19 cellular contexts compared by ENCODE assay signal in the genomic region with DNA sequence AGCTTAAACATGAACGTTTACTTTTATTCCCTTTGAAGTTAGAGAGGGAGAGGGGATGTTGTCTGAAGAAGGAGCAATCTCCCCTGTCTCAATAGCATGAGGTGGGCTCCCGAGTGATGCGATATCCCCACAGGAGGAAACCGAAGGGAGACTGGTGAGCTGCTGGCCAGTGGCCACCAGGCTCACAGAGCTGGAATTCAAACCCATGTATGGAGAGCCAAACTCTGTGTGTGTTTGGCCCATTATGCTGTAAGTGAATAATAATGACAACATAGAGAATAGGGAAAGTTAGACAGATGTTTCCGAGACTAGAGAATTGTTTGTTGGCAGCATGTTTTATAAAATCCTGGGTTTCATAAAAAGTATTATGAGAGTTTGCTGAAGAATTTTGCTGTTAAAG.
"Had no signal": no experiment of that assay in that cellular context is flagged by ENCODE, and none has a peak within 500 bp of the region (broad histone marks: within the 10 kb centered on the region; RNA-seq: fewer than 3 reads in every experiment).

No MANE protein-coding gene starts in this region.

- H3K36me3 ChIP-seq: left lung, thyroid gland had no signal

- DNase-seq: effector CD4-positive, alpha-beta T cell; endodermal cell; erythroblast; foreskin fibroblast; immature natural killer cell; left lung; naive thymus-derived CD4-positive, alpha-beta T cell; nephron progenitor cell; psoas muscle; small intestine; stimulated activated CD4-positive, alpha-beta T cell treated with anti-CD3 and anti-CD28 coated beads, Interleukin-12 subunit alpha, Interleukin-12 subunit beta, amount 100 ng/mL, for 4 hours; stimulated activated CD4-positive, alpha-beta T cell treated with anti-CD3 and anti-CD28 coated beads, Interleukin-2, amount 100 ng/mL, for 48 hours; stimulated activated naive CD4-positive, alpha-beta T cell treated with Interleukin-2 at 50 U/mL for 16 hours; thyroid gland had no signal

- H3K27ac ChIP-seq: coronary artery, left lung, psoas muscle, thyroid gland had no signal

- H3K4me1 Mint-ChIP-seq: immature natural killer cell; naive thymus-derived CD4-positive, alpha-beta T cell had no signal

- H3K27ac Mint-ChIP-seq: endodermal cell; immature natural killer cell; naive thymus-derived CD4-positive, alpha-beta T cell; nephron progenitor cell; type B pancreatic cell had no signal

- H3K4me1 ChIP-seq: left lung, psoas muscle, thyroid gland had no signal

- H3K4me3 ChIP-seq: coronary artery, left lung, psoas muscle, thyroid gland had no signal

- FAIRE-seq: endothelial cell of umbilical vein, keratinocyte, small intestine, urothelium cell line had no signal

- H3K27me3 Mint-ChIP-seq: type B pancreatic cell had no signal

- H3K9me3 ChIP-seq: left lung, psoas muscle, thyroid gland had no signal

- H3K27me3 ChIP-seq: left lung, thyroid gland had no signal

- H3K9me3 Mint-ChIP-seq: endodermal cell, immature natural killer cell, nephron progenitor cell had no signal

- H3K4me3 Mint-ChIP-seq: endodermal cell; immature natural killer cell; naive thymus-derived CD4-positive, alpha-beta T cell; nephron progenitor cell; type B pancreatic cell had no signal

- H3K36me3 Mint-ChIP-seq: immature natural killer cell, type B pancreatic cell had no signal
